18 cellular contexts compared by ENCODE assay signal in the genomic region with DNA sequence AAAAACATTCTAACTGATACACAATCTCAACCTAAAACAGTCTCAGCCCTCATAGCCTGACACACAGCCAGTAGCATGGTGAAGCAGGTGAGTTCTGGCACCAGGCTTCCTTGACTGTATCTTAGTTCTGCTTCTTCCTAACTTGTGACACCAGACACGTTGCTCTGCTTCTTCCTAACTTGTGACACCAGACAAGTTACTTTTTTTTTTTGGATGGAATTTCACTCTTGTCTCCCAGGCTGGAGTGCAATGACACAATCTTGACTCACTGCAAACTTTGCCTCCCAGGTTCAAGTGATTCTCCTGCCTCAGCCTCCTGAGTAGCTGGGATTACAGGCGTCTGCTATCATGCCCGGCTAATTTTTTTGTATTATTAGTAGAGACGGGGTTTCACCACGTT. TPM values are rescaled to one million over a fixed set of nuclear protein-coding genes. Genes with fewer than 3 reads are reported as not detected.
DNase-seq lines count a peak whose midpoint lies in the region; ATAC-seq, FAIRE-seq and TF ChIP-seq lines count a peak whose summit lies in the region.
"Had no signal": no experiment of that assay in that cellular context is flagged by ENCODE, and none has a peak within 500 bp of the region (broad histone marks: within the 10 kb centered on the region; RNA-seq: fewer than 3 reads in every experiment).

No MANE protein-coding gene starts in this region.

- intact Hi-C loops in activated CD8-positive, alpha-beta T cell treated with anti-CD3 and anti-CD28 coated beads for 36 hours (cut with micrococcal nuclease) = loop anchor here (5.0 kb wide), 1 partner anchor 163 kb away; no protein-coding TSS in a partner anchor
- intact Hi-C loops in PC-9 (cut with micrococcal nuclease; ENCODE audit: unreplicated experiment) = no loop called here
- intact Hi-C loops in dendritic cell treated with granulocyte-macrophage colony-stimulating factor and Interleukin-4, amounts not matched to agents 40 ng/mL and 50 ng/mL, for 4 days (cut with micrococcal nuclease) = loop anchor here (5.0 kb wide), 1 partner anchor 43 kb away; no protein-coding TSS in a partner anchor

- H3K4me3 ChIP-seq in PC-9 = no peak overlapping the region
- H3K4me3 ChIP-seq: hepatocyte, skin epidermis, tibial nerve had no signal

- H3K27me3 Mint-ChIP-seq in activated CD8-positive, alpha-beta T cell treated with anti-CD3 and anti-CD28 coated beads for 36 hours = no peaks in the 10 kb centered on the region
- H3K27me3 Mint-ChIP-seq in activated CD8-positive, alpha-beta T cell treated with anti-CD3 and anti-CD28 coated beads, Interleukin-2, amount 10 ng/mL, durations not matched to agents 7 days and 5 days (ENCODE audit: low read depth) = no peaks in the 10 kb centered on the region
- H3K27me3 Mint-ChIP-seq in dendritic cell treated with granulocyte-macrophage colony-stimulating factor and Interleukin-4, amounts not matched to agents 40 ng/mL and 50 ng/mL, for 4 days = no peaks in the 10 kb centered on the region
- no peaks in the 10 kb centered on the region for H3K27me3 Mint-ChIP-seq in stimulated activated naive B cell treated with anti-CD40 and anti-IgM and Interleukin-4, amounts not matched to agents 10 μg/mL and 1 μg/mL and 100 μg/mL, for 72 hours

- no peaks in the 10 kb centered on the region for H3K9me2 ChIP-seq in PC-9 (ENCODE audit: insufficient read depth)

- no peak for TF ChIP-seq CTCF in activated CD8-positive, alpha-beta T cell treated with anti-CD3 and anti-CD28 coated beads for 36 hours (IDR thresholded peaks at IDR 0.05)
- no peak for TF ChIP-seq CTCF in PC-9 (conservative IDR thresholded peaks at IDR 0.05)

- peaks cover 51% of the 10 kb centered on the region for H3K4me1 Mint-ChIP-seq in activated CD8-positive, alpha-beta T cell treated with anti-CD3 and anti-CD28 coated beads for 36 hours (ENCODE audit: low read depth)
- H3K4me1 Mint-ChIP-seq in activated CD8-positive, alpha-beta T cell treated with anti-CD3 and anti-CD28 coated beads, Interleukin-2, amount 10 ng/mL, durations not matched to agents 7 days and 5 days (ENCODE audit: low read depth) = peaks cover 67% of the 10 kb centered on the region
- peaks cover 61% of the 10 kb centered on the region for H3K4me1 Mint-ChIP-seq in dendritic cell treated with granulocyte-macrophage colony-stimulating factor and Interleukin-4, amounts not matched to agents 40 ng/mL and 50 ng/mL, for 4 days (ENCODE audit: low read depth)
- H3K4me1 Mint-ChIP-seq in stimulated activated naive B cell treated with anti-CD40 and anti-IgM and Interleukin-4, amounts not matched to agents 10 μg/mL and 1 μg/mL and 100 μg/mL, for 72 hours = peaks cover 22 to 44% of the 10 kb centered on the region in 2 donors

- DNase-seq in activated CD8-positive, alpha-beta T cell treated with anti-CD3 and anti-CD28 coated beads for 36 hours = no peak
- no peak for DNase-seq in activated CD8-positive, alpha-beta T cell treated with anti-CD3 and anti-CD28 coated beads, Interleukin-2, amount 10 ng/mL, durations not matched to agents 7 days and 5 days
- DNase-seq in PC-9 (peak; percentile 43 to 91), renal cortical epithelial cell (ENCODE audit: low read depth) (peak; percentile 36), HTR-8/SVneo (ENCODE audit: insufficient read length, low spot score) (no peak)
- DNase-seq in stimulated activated naive B cell treated with anti-CD40 and anti-IgM and Interleukin-4, amounts not matched to agents 10 μg/mL and 1 μg/mL and 100 μg/mL, for 72 hours = no peak
- DNase-seq: activated naive CD4-positive, alpha-beta T cell treated with anti-CD3 and anti-CD28 coated beads, Interleukin-2, amount 50 U/mL, for 16 hours; NCI-H1694; NCI-H446; NK-92 treated with Interleukin-12 subunit alpha and Interleukin-12 subunit beta, amount 100 ng/mL, for 24 hours; Right ventricle myocardium superior had no signal

- ATAC-seq in activated CD8-positive, alpha-beta T cell treated with anti-CD3 and anti-CD28 coated beads for 36 hours = no peak
- no peak for ATAC-seq in activated CD8-positive, alpha-beta T cell treated with anti-CD3 and anti-CD28 coated beads, Interleukin-2, amount 10 ng/mL, durations not matched to agents 7 days and 5 days
- no peak for ATAC-seq in HG03520 (IDR thresholded peaks at IDR 0.05; ENCODE audit: unreplicated experiment)
- ATAC-seq in stimulated activated naive B cell treated with anti-CD40 and anti-IgM and Interleukin-4, amounts not matched to agents 10 μg/mL and 1 μg/mL and 100 μg/mL, for 72 hours (replicated peaks) = no peak

- CTCF ChIA-PET in activated CD8-positive, alpha-beta T cell treated with anti-CD3 and anti-CD28 coated beads for 36 hours (lab: Charles Lee) = interaction anchor here (0.7 to 1.4 kb wide), 4 partner anchors 9 to 191 kb away, joined by 3 to 4 read pairs (median 4); no protein-coding TSS in a partner anchor
- CTCF ChIA-PET in activated CD8-positive, alpha-beta T cell treated with anti-CD3 and anti-CD28 coated beads, Interleukin-2, amount 10 ng/mL, durations not matched to agents 7 days and 5 days (lab: Charles Lee) = interaction anchor here (0.9 to 1.0 kb wide), 2 partner anchors 15 to 190 kb away, joined by 3 read pairs; no protein-coding TSS in a partner anchor
- CTCF ChIA-PET in PC-9 (lab: Charles Lee) = interaction anchor here (0.7 to 1.6 kb wide), 2 partner anchors 36 to 370 kb away, joined by 3 to 5 read pairs; no protein-coding TSS in a partner anchor

- no peaks in the 10 kb centered on the region for H3K79me2 ChIP-seq in PC-9 (ENCODE audit: low read depth)
- H3K79me2 ChIP-seq: hepatocyte had no signal

- no peaks in the 10 kb centered on the region for H3K36me3 ChIP-seq in PC-9 (ENCODE audit: low read depth)
- H3K36me3 ChIP-seq: tibial nerve had no signal

- POLR2A ChIA-PET in activated CD8-positive, alpha-beta T cell treated with anti-CD3 and anti-CD28 coated beads for 36 hours (lab: Charles Lee) = no interaction called here
- POLR2A ChIA-PET in activated CD8-positive, alpha-beta T cell treated with anti-CD3 and anti-CD28 coated beads, Interleukin-2, amount 10 ng/mL, durations not matched to agents 7 days and 5 days (lab: Charles Lee) = no interaction called here
- POLR2A ChIA-PET in PC-9 (lab: Charles Lee; ENCODE audit: unreplicated experiment) = interaction anchor here (0.5 to 0.7 kb wide), 4 partner anchors 35 to 151 kb away, joined by 3 to 11 read pairs (median 5); no protein-coding TSS in a partner anchor

- peak overlapping the region; percentile 93 for H3K27ac ChIP-seq in PC-9
- H3K27ac ChIP-seq: hepatocyte, HL-60, skin epidermis, tibial nerve had no signal

- no peak for FAIRE-seq in HTR-8/SVneo (lab: Jason Lieb, UNC)

- peak overlapping the region; percentile 20 for H3K4me2 ChIP-seq in PC-9
- H3K4me2 ChIP-seq: hepatocyte had no signal

- no peaks in the 10 kb centered on the region for H3K9me3 ChIP-seq in PC-9 (ENCODE audit: insufficient read depth, low read depth)
- H3K9me3 ChIP-seq: tibial nerve had no signal

- peaks cover 60% of the 10 kb centered on the region for H3F3A ChIP-seq in PC-9 (ENCODE audit: insufficient read depth, low read depth)

- no peaks in the 10 kb centered on the region for H3K27me3 ChIP-seq in PC-9 (ENCODE audit: insufficient read depth, low read depth)
- H3K27me3 ChIP-seq: hepatocyte, tibial nerve had no signal

- H2AFZ ChIP-seq in PC-9 = no peak overlapping the region
- H2AFZ ChIP-seq: hepatocyte had no signal

- H3K9me3 Mint-ChIP-seq in activated CD8-positive, alpha-beta T cell treated with anti-CD3 and anti-CD28 coated beads for 36 hours = no peaks in the 10 kb centered on the region
- H3K9me3 Mint-ChIP-seq in activated CD8-positive, alpha-beta T cell treated with anti-CD3 and anti-CD28 coated beads, Interleukin-2, amount 10 ng/mL, durations not matched to agents 7 days and 5 days (ENCODE audit: insufficient read depth) = no peaks in the 10 kb centered on the region
- peaks cover under 1% of the 10 kb centered on the region for H3K9me3 Mint-ChIP-seq in dendritic cell treated with granulocyte-macrophage colony-stimulating factor and Interleukin-4, amounts not matched to agents 40 ng/mL and 50 ng/mL, for 4 days
- H3K9me3 Mint-ChIP-seq in stimulated activated naive B cell treated with anti-CD40 and anti-IgM and Interleukin-4, amounts not matched to agents 10 μg/mL and 1 μg/mL and 100 μg/mL, for 72 hours = no peaks in the 10 kb centered on the region
- H3K9me3 Mint-ChIP-seq: T-helper 2 cell treated with Interferon-gamma antibody and Interleukin-4, amounts not matched to agents 5 μg/mL and 100 μg/mL, for 36 hours had no signal

- no TSS peak for BruUV-seq in PC-9 (replicated peaks; lab: Mats Ljungman, UMichigan)

- peak overlapping the region; percentile 40 for H3K27ac Mint-ChIP-seq in activated CD8-positive, alpha-beta T cell treated with anti-CD3 and anti-CD28 coated beads for 36 hours
- no peak overlapping the region for H3K27ac Mint-ChIP-seq in activated CD8-positive, alpha-beta T cell treated with anti-CD3 and anti-CD28 coated beads, Interleukin-2, amount 10 ng/mL, durations not matched to agents 7 days and 5 days
- H3K27ac Mint-ChIP-seq in dendritic cell treated with granulocyte-macrophage colony-stimulating factor and Interleukin-4, amounts not matched to agents 40 ng/mL and 50 ng/mL, for 4 days = peak overlapping the region; percentile 69
- H3K27ac Mint-ChIP-seq in stimulated activated naive B cell treated with anti-CD40 and anti-IgM and Interleukin-4, amounts not matched to agents 10 μg/mL and 1 μg/mL and 100 μg/mL, for 72 hours = no peak overlapping the region
- H3K27ac Mint-ChIP-seq: T-helper 2 cell treated with Interferon-gamma antibody and Interleukin-4, amounts not matched to agents 5 μg/mL and 100 μg/mL, for 36 hours had no signal

- H4K20me1 ChIP-seq in PC-9 (ENCODE audit: insufficient read depth) = no peaks in the 10 kb centered on the region

- no peaks in the 10 kb centered on the region for H3K36me3 Mint-ChIP-seq in activated CD8-positive, alpha-beta T cell treated with anti-CD3 and anti-CD28 coated beads for 36 hours (ENCODE audit: low read depth)
- no peaks in the 10 kb centered on the region for H3K36me3 Mint-ChIP-seq in activated CD8-positive, alpha-beta T cell treated with anti-CD3 and anti-CD28 coated beads, Interleukin-2, amount 10 ng/mL, durations not matched to agents 7 days and 5 days (ENCODE audit: low read depth)
- no peaks in the 10 kb centered on the region for H3K36me3 Mint-ChIP-seq in dendritic cell treated with granulocyte-macrophage colony-stimulating factor and Interleukin-4, amounts not matched to agents 40 ng/mL and 50 ng/mL, for 4 days (ENCODE audit: low read depth)
- no peaks in the 10 kb centered on the region for H3K36me3 Mint-ChIP-seq in stimulated activated naive B cell treated with anti-CD40 and anti-IgM and Interleukin-4, amounts not matched to agents 10 μg/mL and 1 μg/mL and 100 μg/mL, for 72 hours

- H3K4me3 Mint-ChIP-seq in activated CD8-positive, alpha-beta T cell treated with anti-CD3 and anti-CD28 coated beads for 36 hours = no peak overlapping the region
- H3K4me3 Mint-ChIP-seq in activated CD8-positive, alpha-beta T cell treated with anti-CD3 and anti-CD28 coated beads, Interleukin-2, amount 10 ng/mL, durations not matched to agents 7 days and 5 days = no peak overlapping the region
- no peak overlapping the region for H3K4me3 Mint-ChIP-seq in dendritic cell treated with granulocyte-macrophage colony-stimulating factor and Interleukin-4, amounts not matched to agents 40 ng/mL and 50 ng/mL, for 4 days
- H3K4me3 Mint-ChIP-seq in stimulated activated naive B cell treated with anti-CD40 and anti-IgM and Interleukin-4, amounts not matched to agents 10 μg/mL and 1 μg/mL and 100 μg/mL, for 72 hours = no peak overlapping the region
- H3K4me3 Mint-ChIP-seq: T-helper 2 cell treated with Interferon-gamma antibody and Interleukin-4, amounts not matched to agents 5 μg/mL and 100 μg/mL, for 36 hours had no signal

- H3K4me1 ChIP-seq in PC-9 (replicated peaks; ENCODE audit: insufficient read depth) = peaks cover 90% of the 10 kb centered on the region

RNA-seq across cellular contexts. Expression of gene ATG16L1, which starts 6.7 kb away (rescaled TPM):
- 10 to 100 TPM; 22.1 to 24.4 TPM for total RNA-seq in activated CD8-positive, alpha-beta T cell treated with anti-CD3 and anti-CD28 coated beads for 36 hours
- total RNA-seq in activated CD8-positive, alpha-beta T cell treated with anti-CD3 and anti-CD28 coated beads, Interleukin-2, amount 10 ng/mL, durations not matched to agents 7 days and 5 days = 10 to 100 TPM; 47.2 to 50.5 TPM
- total RNA-seq in PC-9 (2021) (55.7 and 63.9 TPM in 2 replicates), renal cortical epithelial cell (44.0 and 63.9 TPM in 2 replicates)

Comparison
In these comparisons a context has a peak if more than half of its experiments do, and no peak if none do; other contexts are left out.
1. H3K27ac Mint-ChIP-seq: peak in activated CD8-positive, alpha-beta T cell treated with anti-CD3 and anti-CD28 coated beads for 36 hours (single experiment) and dendritic cell treated with granulocyte-macrophage colony-stimulating factor and Interleukin-4, amounts not matched to agents 40 ng/mL and 50 ng/mL, for 4 days (single experiment); none in activated CD8-positive, alpha-beta T cell treated with anti-CD3 and anti-CD28 coated beads, Interleukin-2, amount 10 ng/mL, durations not matched to agents 7 days and 5 days (single experiment) and stimulated activated naive B cell treated with anti-CD40 and anti-IgM and Interleukin-4, amounts not matched to agents 10 μg/mL and 1 μg/mL and 100 μg/mL, for 72 hours (single experiment).
2. DNase-seq: peak in PC-9 (2 of 2) and renal cortical epithelial cell (single experiment); none in activated CD8-positive, alpha-beta T cell treated with anti-CD3 and anti-CD28 coated beads for 36 hours (single experiment), activated CD8-positive, alpha-beta T cell treated with anti-CD3 and anti-CD28 coated beads, Interleukin-2, amount 10 ng/mL, durations not matched to agents 7 days and 5 days (single experiment), HTR-8/SVneo (single experiment) and stimulated activated naive B cell treated with anti-CD40 and anti-IgM and Interleukin-4, amounts not matched to agents 10 μg/mL and 1 μg/mL and 100 μg/mL, for 72 hours (single experiment).